Comparison of ENCODE assay signal across 14 cellular contexts in genomic region chr9:19926774-19927173, GRCh38.
DNase-seq lines count a peak whose midpoint lies in the region; ATAC-seq, FAIRE-seq and TF ChIP-seq lines count a peak whose summit lies in the region.
"Had no signal": no experiment of that assay in that cellular context is flagged by ENCODE, and none has a peak within 500 bp of the region (broad histone marks: within the 10 kb centered on the region; RNA-seq: fewer than 3 reads in every experiment).

No MANE protein-coding gene starts in this region.

- no peak overlapping the region for H3K9ac ChIP-seq in HCT116 (ENCODE audit: low read length)

- no peak for FAIRE-seq in A549 (lab: Jason Lieb, UNC)

- peaks cover 4% of the 10 kb centered on the region for H3K27me3 Mint-ChIP-seq in nephron progenitor cell (ENCODE audit: low read depth, poor library complexity)

- H3K4me3 ChIP-seq in A549 = no peak overlapping the region; the same call in 2 of the 3 replicates
- H3K4me3 ChIP-seq in HCT116 (replicated peaks in 1 of 2; ENCODE audit: low read depth in 1 of 2, low read length in 2 of 2) = no peak overlapping the region
- H3K4me3 ChIP-seq in dorsolateral prefrontal cortex = peak overlapping the region in 34 of 59 donors; percentile 44 to 75 (median 59)

- H3K4me2 ChIP-seq in A549 (peak overlapping the region; percentile 81), HCT116 (ENCODE audit: low read length) (peak overlapping the region; percentile 70)

- ATAC-seq in A549 (no peak), HCT116 (no peak)

- no peak for DNase-seq in A549 (ENCODE audit: low read depth in 1 of 2, low spot score in 1 of 2)
- no peak for DNase-seq in HCT116 (ENCODE audit: low read depth, low spot score)
- DNase-seq in dorsolateral prefrontal cortex = no peak
- DNase-seq in nephron progenitor cell = no peak
- no peak for DNase-seq in 8988T
- no peak for DNase-seq in COLO668 (lab: John Stamatoyannopoulos, UW; ENCODE audit: unreplicated experiment)
- DNase-seq in substantia nigra (lab: John Stamatoyannopoulos, UW) = no peak
- DNase-seq in activated effector memory CD4-positive, alpha-beta T cell treated with Interleukin-2 at 50 U/mL for 16 hours = no peak

- TF ChIP-seq RAD21 in A549 (conservative IDR thresholded peaks at IDR 0.05 in 1 of 2, IDR thresholded peaks at IDR 0.05 in 1 of 2) (no peak), HCT116 (IDR thresholded peaks at IDR 0.05; ENCODE audit: low read depth) (no peak)

- H4K20me1 ChIP-seq in HCT116 (ENCODE audit: insufficient read depth) = no peaks in the 10 kb centered on the region

- no peaks in the 10 kb centered on the region for H3K9me3 Mint-ChIP-seq in nephron progenitor cell
- H3K9me3 Mint-ChIP-seq: activated CD4-positive, alpha-beta memory T cell treated with anti-CD3 and anti-CD28 coated beads for 36 hours; activated naive CD4-positive, alpha-beta T cell treated with anti-CD3 and anti-CD28 coated beads for 36 hours; CD4-positive, alpha-beta memory T cell; effector memory CD8-positive, alpha-beta T cell had no signal

- H3K27me3 ChIP-seq in HCT116 (ENCODE audit: insufficient read depth, low read length) (peaks cover 20% of the 10 kb centered on the region), dorsolateral prefrontal cortex (no peaks in the 10 kb centered on the region)
- H3K27me3 ChIP-seq: right atrium auricular region had no signal

- no peaks in the 10 kb centered on the region for H3K9me3 ChIP-seq in A549
- H3K9me3 ChIP-seq in HCT116 (ENCODE audit: control insufficient read depth in 1 of 2, insufficient read depth in 1 of 2, low read depth in 1 of 2, low read length in 2 of 2) = no peaks in the 10 kb centered on the region
- H3K9me3 ChIP-seq: right atrium auricular region had no signal

- POLR2A ChIA-PET in A549 (lab: Yijun Ruan, JAX) = no interaction called here
- POLR2A ChIA-PET in HCT116 (lab: Charles Lee) = no interaction called here

- peaks cover 73% of the 10 kb centered on the region for H3K4me1 Mint-ChIP-seq in nephron progenitor cell

- peak overlapping the region; percentile 80 for H3K27ac Mint-ChIP-seq in nephron progenitor cell
- H3K27ac Mint-ChIP-seq: activated CD4-positive, alpha-beta memory T cell treated with anti-CD3 and anti-CD28 coated beads for 36 hours; activated naive CD4-positive, alpha-beta T cell treated with anti-CD3 and anti-CD28 coated beads for 36 hours; effector memory CD8-positive, alpha-beta T cell had no signal

- CTCF ChIA-PET in A549 (lab: Yijun Ruan, JAX) (interaction anchor here (0.7 to 1.6 kb wide), 8 partner anchors 8 to 1192 kb away, joined by 3 to 5 read pairs (median 3); no protein-coding TSS in a partner anchor), HCT116 (lab: Charles Lee) (interaction anchor here (0.8 to 1.3 kb wide), 2 partner anchors 1015 to 1184 kb away, joined by 3 to 4 read pairs; no protein-coding TSS in a partner anchor)

- H2AFZ ChIP-seq in HCT116 (ENCODE audit: low read depth, low read length, poor library complexity, severe bottlenecking) = peak overlapping the region; percentile 57

- peak overlapping the region; percentile 84 for H3K4me3 Mint-ChIP-seq in nephron progenitor cell

- no peaks in the 10 kb centered on the region for H3K36me3 Mint-ChIP-seq in nephron progenitor cell (ENCODE audit: low read depth)
- H3K36me3 Mint-ChIP-seq: activated CD4-positive, alpha-beta memory T cell treated with anti-CD3 and anti-CD28 coated beads for 36 hours; CD4-positive, alpha-beta memory T cell had no signal

- no peaks in the 10 kb centered on the region for H3K9me2 ChIP-seq in HCT116 (ENCODE audit: insufficient read depth)

- intact Hi-C loops in HCT116 (cut with micrococcal nuclease) (loop anchor here (1.0 to 5.0 kb wide), 5 partner anchors 430 to 1185 kb away; no protein-coding TSS in a partner anchor), dorsolateral prefrontal cortex (cut with DNase I) (loop anchor here (2.0 to 10.0 kb wide), 9 partner anchors 142 to 1188 kb away; partner anchors contain the start of genes MLLT3 (in 2 of the 2) and SLC24A2 (in 1 of the 2))

- no TSS peak for BruUV-seq in HCT116 (replicated peaks; lab: Mats Ljungman, UMichigan)

- H3K4me1 ChIP-seq in A549 = no peaks in the 10 kb centered on the region
- peaks cover 0 to 4% of the 10 kb centered on the region in 2 experiments; a peak in 1 of 4 replicates for H3K4me1 ChIP-seq in HCT116 (ENCODE audit: control insufficient read depth in 1 of 2, insufficient read depth in 2 of 2, low read length in 2 of 2)
- H3K4me1 ChIP-seq: right atrium auricular region had no signal

- TF ChIP-seq CTCF in A549 (IDR thresholded peaks at IDR 0.05) (no peak), HCT116 (IDR thresholded peaks at IDR 0.05 in 2 of 3, conservative IDR thresholded peaks at IDR 0.05 in 1 of 3; ENCODE audit: borderline replicate concordance in 1 of 3, insufficient read depth in 1 of 3, low read depth in 2 of 3, low read length in 2 of 3) (no peak), dorsolateral prefrontal cortex (IDR thresholded peaks at IDR 0.05 in 54 of 56, conservative IDR thresholded peaks at IDR 0.05 in 2 of 56; ENCODE audit: low read depth in 1 of 56, partially characterized antibody in 56 of 56) (no peak), nephron progenitor cell (IDR thresholded peaks at IDR 0.05) (no peak)

- H3K79me2 ChIP-seq in HCT116 (ENCODE audit: insufficient read depth, low read length) = no peaks in the 10 kb centered on the region

- no peak for TF ChIP-seq EP300 in A549 (IDR thresholded peaks at IDR 0.05)

- no peaks in the 10 kb centered on the region for H3K36me3 ChIP-seq in HCT116 (ENCODE audit: control insufficient read depth in 1 of 2, insufficient read depth in 2 of 2, low read length in 2 of 2)
- H3K36me3 ChIP-seq: right atrium auricular region had no signal

- TF ChIP-seq POLR2A in A549 (IDR thresholded peaks at IDR 0.05; ENCODE audit: low read length) (no peak), HCT116 (IDR thresholded peaks at IDR 0.05; ENCODE audit: borderline replicate concordance, extremely low read depth, insufficient read depth, insufficient read length) (no peak)

- RAD21 ChIA-PET in HCT116 (lab: Charles Lee; ENCODE audit: low non-redundant PET in 1 of 2, low total read pairs in 2 of 2, uncharacterized antibody in 2 of 2, unreplicated experiment in 2 of 2) = interaction anchor here in 1 of 2 experiments (1.3 kb wide), 1 partner anchor 1184 kb away, joined by 5 read pairs; no protein-coding TSS in a partner anchor

- H3K27ac ChIP-seq in A549 (no peak overlapping the region), HCT116 (ENCODE audit: low read depth, low read length) (no peak overlapping the region), dorsolateral prefrontal cortex (peak overlapping the region in 5 of 59 donors; percentile 26 to 63 (median 47)), substantia nigra (ENCODE audit: low read depth, low read length, poor library complexity, severe bottlenecking) (no peak overlapping the region)
- H3K27ac ChIP-seq: right atrium auricular region, SK-N-MC had no signal

- WGBS in A549 (ENCODE audit: missing lambda C conversion rate) = 57% methylated on average over 7 of the region's 7 CpGs

TF ChIP-seq in A549, 52 proteins besides CTCF, POLR2A, EP300 and RAD21 (continues in another document):
- TF ChIP-seq TP53 (CRISPR knock-in tag; IDR thresholded peaks at IDR 0.05) = no peak
- TF ChIP-seq REST (IDR thresholded peaks at IDR 0.05) = no peak

TF ChIP-seq in HCT116, 20 proteins besides CTCF, POLR2A, EP300 and RAD21 (continues in another document):
- TF ChIP-seq TCF7L2 (IDR thresholded peaks at IDR 0.05; ENCODE audit: borderline replicate concordance, extremely low read depth, insufficient read depth, insufficient read length) = no peak
- no peak for TF ChIP-seq FOSL1 (IDR thresholded peaks at IDR 0.05; ENCODE audit: low read depth)
- no peak for TF ChIP-seq YY1 (IDR thresholded peaks at IDR 0.05; ENCODE audit: extremely low read depth, insufficient replicate concordance, low read depth, low read length)
- no peak for TF ChIP-seq EZH2 (IDR thresholded peaks at IDR 0.05)
- TF ChIP-seq EZH2phosphoT487 (IDR thresholded peaks at IDR 0.05; ENCODE audit: borderline replicate concordance) = no peak
- TF ChIP-seq ZBTB33 (IDR thresholded peaks at IDR 0.05; ENCODE audit: extremely low read depth, insufficient replicate concordance, low read length) = no peak
- TF ChIP-seq CEBPB (IDR thresholded peaks at IDR 0.05; ENCODE audit: low read depth) = no peak
- no peak for TF ChIP-seq SIN3A (IDR thresholded peaks at IDR 0.05; ENCODE audit: low read depth)
- TF ChIP-seq SP1 (IDR thresholded peaks at IDR 0.05; ENCODE audit: low read depth) = no peak
- TF ChIP-seq ATF3 (IDR thresholded peaks at IDR 0.05) = no peak
- TF ChIP-seq CBX3 (IDR thresholded peaks at IDR 0.05; ENCODE audit: low read depth) = no peak
- TF ChIP-seq ELF1 (IDR thresholded peaks at IDR 0.05; ENCODE audit: borderline replicate concordance, low read depth) = no peak
- no peak for TF ChIP-seq ZNF274 (IDR thresholded peaks at IDR 0.05; ENCODE audit: low read depth, low read length)
- no peak for TF ChIP-seq ZFX (IDR thresholded peaks at IDR 0.05)
- no peak for TF ChIP-seq JUND (IDR thresholded peaks at IDR 0.05)
- TF ChIP-seq POLR2AphosphoS5 (IDR thresholded peaks at IDR 0.05; ENCODE audit: low read depth, low read length) = no peak

Comparison
In these comparisons a context has a peak if more than half of its experiments do, and no peak if none do; other contexts are left out.
1. H3K4me3 ChIP-seq: peak in dorsolateral prefrontal cortex (34 of 59); none in A549 (single experiment) and HCT116 (0 of 2).